24 cellular contexts compared by ENCODE assay signal in the genomic region with DNA sequence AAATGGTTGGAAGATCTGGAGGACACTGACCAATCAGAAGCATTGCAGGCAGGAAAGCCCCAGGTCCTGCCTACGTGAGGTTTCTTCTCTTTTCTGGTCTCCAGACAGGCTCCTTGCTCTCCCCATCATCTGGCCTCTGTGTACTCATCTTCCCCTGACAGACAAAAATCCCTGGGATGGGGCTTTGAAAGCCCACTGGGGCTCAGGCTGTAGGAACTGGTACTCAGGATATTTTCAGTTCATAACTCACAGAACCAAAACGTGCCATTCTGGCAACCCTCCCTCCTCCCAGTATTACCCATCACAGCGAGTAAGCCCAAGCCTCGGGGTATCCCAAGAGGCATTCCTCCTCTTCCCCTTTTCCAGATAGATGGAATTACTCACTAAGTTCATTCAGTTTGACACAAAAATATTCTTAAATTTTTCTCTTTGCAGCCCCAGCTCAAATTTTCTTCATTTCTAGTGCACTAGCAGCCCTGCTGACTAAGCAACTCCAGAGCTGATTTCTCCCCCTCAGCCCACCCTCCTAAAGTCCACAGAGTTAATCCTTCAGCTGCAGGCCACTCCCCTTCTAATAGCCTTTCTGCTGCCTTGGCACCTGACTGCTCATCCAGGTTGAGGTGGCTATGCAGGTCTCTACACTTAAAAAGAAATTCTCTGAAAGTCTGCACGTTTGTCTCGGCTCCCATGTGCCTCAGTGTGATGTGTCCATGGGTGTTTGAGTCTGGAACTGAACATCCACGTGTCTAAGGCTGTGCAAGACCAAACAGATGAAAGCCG.
"Had no signal": no experiment of that assay in that cellular context is flagged by ENCODE, and none has a peak within 500 bp of the region (broad histone marks: within the 10 kb centered on the region; RNA-seq: fewer than 3 reads in every experiment).

No MANE protein-coding gene starts in this region.

- H3K4me1 Mint-ChIP-seq: activated naive CD4-positive, alpha-beta T cell treated with anti-CD3 and anti-CD28 coated beads, Interleukin-2, amount 50 U/mL, for 24 hours; activated T-helper 17 cell treated with anti-CD3 and anti-CD28 coated beads, Interleukin-2, amount 50 U/mL, for 72 hours; mesothelial cell of epicardium had no signal

- H3K27ac Mint-ChIP-seq: activated CD8-positive, alpha-beta T cell treated with anti-CD3 and anti-CD28 coated beads for 36 hours; activated naive CD4-positive, alpha-beta T cell treated with anti-CD3 and anti-CD28 coated beads, Interleukin-2, amount 50 U/mL, for 24 hours; activated T-helper 17 cell treated with anti-CD3 and anti-CD28 coated beads, Interleukin-2, amount 50 U/mL, for 72 hours; mesothelial cell of epicardium; stimulated activated naive B cell treated with anti-CD40 and anti-IgM and Interleukin-4, amounts not matched to agents 10 μg/mL and 1 μg/mL and 100 μg/mL, for 72 hours; T-helper 17 cell had no signal

- H3K27ac ChIP-seq: epithelial cell of prostate, esophagus squamous epithelium, right atrium auricular region, stomach, thyroid gland had no signal

- H3K27me3 ChIP-seq: esophagus squamous epithelium, right atrium auricular region, thyroid gland had no signal

- H3K9me3 ChIP-seq: esophagus squamous epithelium, right atrium auricular region, stomach, thyroid gland had no signal

- H3K27me3 Mint-ChIP-seq: activated naive CD4-positive, alpha-beta T cell treated with anti-CD3 and anti-CD28 coated beads, Interleukin-2, amount 50 U/mL, for 24 hours had no signal

- H3K36me3 Mint-ChIP-seq: activated naive CD4-positive, alpha-beta T cell treated with anti-CD3 and anti-CD28 coated beads, Interleukin-2, amount 50 U/mL, for 24 hours; mesothelial cell of epicardium; naive thymus-derived CD4-positive, alpha-beta T cell; stimulated activated naive B cell treated with anti-CD40 and anti-IgM and Interleukin-4, amounts not matched to agents 10 μg/mL and 1 μg/mL and 100 μg/mL, for 72 hours had no signal

- H3K4me1 ChIP-seq: esophagus squamous epithelium, right atrium auricular region, stomach had no signal

- H3K9me3 Mint-ChIP-seq: activated CD4-positive, alpha-beta T cell treated with anti-CD3 and anti-CD28 coated beads, Interleukin-2, amount 10 ng/mL, durations not matched to agents 7 days and 5 days; activated CD8-positive, alpha-beta T cell treated with anti-CD3 and anti-CD28 coated beads for 36 hours; activated naive CD4-positive, alpha-beta T cell treated with anti-CD3 and anti-CD28 coated beads, Interleukin-2, amount 50 U/mL, for 24 hours; activated T-cell treated with anti-CD3 and anti-CD28 coated beads, Interleukin-2, amount 50 U/mL, for 4 hours; activated T-helper 17 cell treated with anti-CD3 and anti-CD28 coated beads, Interleukin-2, amount 50 U/mL, for 72 hours; mesothelial cell of epicardium; stimulated activated naive B cell treated with anti-CD40 and anti-IgM and Interleukin-4, amounts not matched to agents 10 μg/mL and 1 μg/mL and 100 μg/mL, for 72 hours had no signal

- DNase-seq: activated CD4-positive, alpha-beta T cell treated with anti-CD3 and anti-CD28 coated beads for 1 hour; activated CD4-positive, alpha-beta T cell treated with anti-CD3 and anti-CD28 coated beads, Interleukin-2, amount 10 ng/mL, durations not matched to agents 7 days and 5 days; activated CD8-positive, alpha-beta T cell treated with anti-CD3 and anti-CD28 coated beads for 36 hours; activated T-cell treated with anti-CD3 and anti-CD28 coated beads, Interleukin-2, amount 50 U/mL, for 4 hours; anterior cingulate cortex; dermis blood vessel endothelial cell; effector CD8-positive, alpha-beta T cell; esophagus squamous epithelium; foreskin melanocyte; glutamatergic neuron; islet precursor cell; naive thymus-derived CD4-positive, alpha-beta T cell; stimulated activated CD4-positive, alpha-beta T cell treated with anti-CD3 and anti-CD28 coated beads, Interleukin-15, amount 100 ng/mL, for 24 hours; stimulated activated CD4-positive, alpha-beta T cell treated with anti-CD3 and anti-CD28 coated beads, Interleukin-2, amount 100 ng/mL, for 24 hours; stimulated activated naive B cell treated with anti-CD40 and anti-IgM and Interleukin-4, amounts not matched to agents 10 μg/mL and 1 μg/mL and 100 μg/mL, for 72 hours; stomach; T-helper 17 cell; T1000 had no signal

- H3K4me3 Mint-ChIP-seq: activated CD4-positive, alpha-beta T cell treated with anti-CD3 and anti-CD28 coated beads, Interleukin-2, amount 10 ng/mL, durations not matched to agents 7 days and 5 days; activated CD8-positive, alpha-beta T cell treated with anti-CD3 and anti-CD28 coated beads for 36 hours; activated naive CD4-positive, alpha-beta T cell treated with anti-CD3 and anti-CD28 coated beads, Interleukin-2, amount 50 U/mL, for 24 hours; activated T-cell treated with anti-CD3 and anti-CD28 coated beads, Interleukin-2, amount 50 U/mL, for 4 hours; activated T-helper 17 cell treated with anti-CD3 and anti-CD28 coated beads, Interleukin-2, amount 50 U/mL, for 72 hours; mesothelial cell of epicardium; stimulated activated naive B cell treated with anti-CD40 and anti-IgM and Interleukin-4, amounts not matched to agents 10 μg/mL and 1 μg/mL and 100 μg/mL, for 72 hours; T-helper 17 cell had no signal

- H3K36me3 ChIP-seq: esophagus squamous epithelium, right atrium auricular region, stomach, thyroid gland had no signal

- H3K4me3 ChIP-seq: esophagus squamous epithelium, right atrium auricular region, stomach, thyroid gland had no signal

- ATAC-seq: activated CD8-positive, alpha-beta T cell treated with anti-CD3 and anti-CD28 coated beads for 36 hours; activated T-cell treated with anti-CD3 and anti-CD28 coated beads, Interleukin-2, amount 50 U/mL, for 4 hours; activated T-helper 17 cell treated with anti-CD3 and anti-CD28 coated beads, Interleukin-2, amount 50 U/mL, for 72 hours; naive thymus-derived CD4-positive, alpha-beta T cell; stimulated activated naive B cell treated with anti-CD40 and anti-IgM and Interleukin-4, amounts not matched to agents 10 μg/mL and 1 μg/mL and 100 μg/mL, for 72 hours; T-helper 17 cell had no signal
